In the genomic region with DNA sequence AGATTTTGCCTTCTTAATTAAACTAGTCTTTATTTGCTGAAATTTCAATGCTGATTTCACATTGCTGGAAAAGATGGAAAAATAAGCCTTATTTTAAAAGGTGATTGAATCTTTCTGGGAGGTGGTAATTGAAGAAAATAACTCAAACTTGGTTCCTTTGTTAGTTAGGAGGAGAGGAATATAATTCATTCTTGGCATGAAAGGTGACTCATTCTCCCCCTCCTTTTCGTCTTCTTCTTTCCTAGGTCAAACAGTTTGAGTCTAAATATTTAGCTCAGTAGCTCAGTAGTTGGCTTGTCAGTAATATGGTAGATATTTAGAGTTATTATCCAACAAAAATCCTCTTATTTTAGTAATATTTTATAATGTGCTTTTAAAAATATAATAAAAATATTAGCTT, we compare ENCODE assay signal across 3 cellular contexts.
TF ChIP-seq lines count a peak whose summit lies in the region.

No MANE protein-coding gene starts in this region.

TF ChIP-seq in SK-N-SH, 30 proteins besides CTCF, POLR2A, EP300 and RAD21:
- TF ChIP-seq SIN3A (IDR thresholded peaks at IDR 0.05; ENCODE audit: borderline replicate concordance, low read depth, low read length): no peak
- no peak for TF ChIP-seq RCOR1 (IDR thresholded peaks at IDR 0.05; ENCODE audit: low read length)
- no peak for TF ChIP-seq EZH2phosphoT487 (IDR thresholded peaks at IDR 0.05; ENCODE audit: borderline replicate concordance, low read depth)
- no peak for TF ChIP-seq FOXM1 (IDR thresholded peaks at IDR 0.05; ENCODE audit: low read depth)
- peak; percentile 30; the same call in 1 of the 2 replicates for TF ChIP-seq FOSL2 (IDR thresholded peaks at IDR 0.05; ENCODE audit: borderline replicate concordance, low read depth)
- TF ChIP-seq JUND (IDR thresholded peaks at IDR 0.05): peak; percentile 46; the same call in 1 of the 2 replicates
- TF ChIP-seq, protein P1, sequence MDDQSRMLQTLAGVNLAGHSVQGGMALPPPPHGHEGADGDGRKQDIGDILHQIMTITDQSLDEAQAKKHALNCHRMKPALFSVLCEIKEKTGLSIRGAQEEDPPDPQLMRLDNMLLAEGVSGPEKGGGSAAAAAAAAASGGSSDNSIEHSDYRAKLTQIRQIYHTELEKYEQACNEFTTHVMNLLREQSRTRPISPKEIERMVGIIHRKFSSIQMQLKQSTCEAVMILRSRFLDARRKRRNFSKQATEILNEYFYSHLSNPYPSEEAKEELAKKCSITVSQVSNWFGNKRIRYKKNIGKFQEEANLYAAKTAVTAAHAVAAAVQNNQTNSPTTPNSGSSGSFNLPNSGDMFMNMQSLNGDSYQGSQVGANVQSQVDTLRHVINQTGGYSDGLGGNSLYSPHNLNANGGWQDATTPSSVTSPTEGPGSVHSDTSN (IDR thresholded peaks at IDR 0.05): peak; percentile 70
TF ChIP-seq in SK-N-SH: peak in this region for 3.

TF ChIP-seq in SK-N-SH treated with all-trans-retinoic acid at 6 μM for 48 hours, 23 proteins besides CTCF, POLR2A, EP300 and RAD21:
- TF ChIP-seq RARB (CRISPR knock-in tag; IDR thresholded peaks at IDR 0.05) (no peak), ZNF70 (CRISPR knock-in tag; IDR thresholded peaks at IDR 0.05) (no peak), PPARA (CRISPR knock-in tag; IDR thresholded peaks at IDR 0.05; ENCODE audit: borderline replicate concordance) (no peak), ZFP30 (CRISPR knock-in tag; IDR thresholded peaks at IDR 0.05) (no peak), TCF4 (CRISPR knock-in tag; IDR thresholded peaks at IDR 0.05; ENCODE audit: borderline replicate concordance) (no peak), CSDC2 (CRISPR knock-in tag; IDR thresholded peaks at IDR 0.05) (no peak), ZC3H10 (CRISPR knock-in tag; IDR thresholded peaks at IDR 0.05) (no peak), ESRRG (CRISPR knock-in tag; IDR thresholded peaks at IDR 0.05) (no peak), ZFP3 (CRISPR knock-in tag; IDR thresholded peaks at IDR 0.05) (no peak)
- TF ChIP-seq, protein P2, sequence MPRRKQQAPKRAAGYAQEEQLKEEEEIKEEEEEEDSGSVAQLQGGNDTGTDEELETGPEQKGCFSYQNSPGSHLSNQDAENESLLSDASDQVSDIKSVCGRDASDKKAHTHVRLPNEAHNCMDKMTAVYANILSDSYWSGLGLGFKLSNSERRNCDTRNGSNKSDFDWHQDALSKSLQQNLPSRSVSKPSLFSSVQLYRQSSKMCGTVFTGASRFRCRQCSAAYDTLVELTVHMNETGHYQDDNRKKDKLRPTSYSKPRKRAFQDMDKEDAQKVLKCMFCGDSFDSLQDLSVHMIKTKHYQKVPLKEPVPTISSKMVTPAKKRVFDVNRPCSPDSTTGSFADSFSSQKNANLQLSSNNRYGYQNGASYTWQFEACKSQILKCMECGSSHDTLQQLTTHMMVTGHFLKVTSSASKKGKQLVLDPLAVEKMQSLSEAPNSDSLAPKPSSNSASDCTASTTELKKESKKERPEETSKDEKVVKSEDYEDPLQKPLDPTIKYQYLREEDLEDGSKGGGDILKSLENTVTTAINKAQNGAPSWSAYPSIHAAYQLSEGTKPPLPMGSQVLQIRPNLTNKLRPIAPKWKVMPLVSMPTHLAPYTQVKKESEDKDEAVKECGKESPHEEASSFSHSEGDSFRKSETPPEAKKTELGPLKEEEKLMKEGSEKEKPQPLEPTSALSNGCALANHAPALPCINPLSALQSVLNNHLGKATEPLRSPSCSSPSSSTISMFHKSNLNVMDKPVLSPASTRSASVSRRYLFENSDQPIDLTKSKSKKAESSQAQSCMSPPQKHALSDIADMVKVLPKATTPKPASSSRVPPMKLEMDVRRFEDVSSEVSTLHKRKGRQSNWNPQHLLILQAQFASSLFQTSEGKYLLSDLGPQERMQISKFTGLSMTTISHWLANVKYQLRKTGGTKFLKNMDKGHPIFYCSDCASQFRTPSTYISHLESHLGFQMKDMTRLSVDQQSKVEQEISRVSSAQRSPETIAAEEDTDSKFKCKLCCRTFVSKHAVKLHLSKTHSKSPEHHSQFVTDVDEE (CRISPR knock-in tag; IDR thresholded peaks at IDR 0.05): no peak
- TF ChIP-seq, protein P3, sequence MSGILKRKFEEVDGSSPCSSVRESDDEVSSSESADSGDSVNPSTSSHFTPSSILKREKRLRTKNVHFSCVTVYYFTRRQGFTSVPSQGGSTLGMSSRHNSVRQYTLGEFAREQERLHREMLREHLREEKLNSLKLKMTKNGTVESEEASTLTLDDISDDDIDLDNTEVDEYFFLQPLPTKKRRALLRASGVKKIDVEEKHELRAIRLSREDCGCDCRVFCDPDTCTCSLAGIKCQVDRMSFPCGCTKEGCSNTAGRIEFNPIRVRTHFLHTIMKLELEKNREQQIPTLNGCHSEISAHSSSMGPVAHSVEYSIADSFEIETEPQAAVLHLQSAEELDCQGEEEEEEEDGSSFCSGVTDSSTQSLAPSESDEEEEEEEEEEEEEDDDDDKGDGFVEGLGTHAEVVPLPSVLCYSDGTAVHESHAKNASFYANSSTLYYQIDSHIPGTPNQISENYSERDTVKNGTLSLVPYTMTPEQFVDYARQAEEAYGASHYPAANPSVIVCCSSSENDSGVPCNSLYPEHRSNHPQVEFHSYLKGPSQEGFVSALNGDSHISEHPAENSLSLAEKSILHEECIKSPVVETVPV (CRISPR knock-in tag; IDR thresholded peaks at IDR 0.05): no peak
- TF ChIP-seq, protein P4, sequence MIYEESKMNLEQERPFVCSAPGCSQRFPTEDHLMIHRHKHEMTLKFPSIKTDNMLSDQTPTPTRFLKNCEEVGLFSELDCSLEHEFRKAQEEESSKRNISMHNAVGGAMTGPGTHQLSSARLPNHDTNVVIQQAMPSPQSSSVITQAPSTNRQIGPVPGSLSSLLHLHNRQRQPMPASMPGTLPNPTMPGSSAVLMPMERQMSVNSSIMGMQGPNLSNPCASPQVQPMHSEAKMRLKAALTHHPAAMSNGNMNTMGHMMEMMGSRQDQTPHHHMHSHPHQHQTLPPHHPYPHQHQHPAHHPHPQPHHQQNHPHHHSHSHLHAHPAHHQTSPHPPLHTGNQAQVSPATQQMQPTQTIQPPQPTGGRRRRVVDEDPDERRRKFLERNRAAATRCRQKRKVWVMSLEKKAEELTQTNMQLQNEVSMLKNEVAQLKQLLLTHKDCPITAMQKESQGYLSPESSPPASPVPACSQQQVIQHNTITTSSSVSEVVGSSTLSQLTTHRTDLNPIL (CRISPR knock-in tag; IDR thresholded peaks at IDR 0.05; ENCODE audit: low read depth): no peak

TF ChIP-seq in K562, 482 proteins besides CTCF, POLR2A, EP300 and RAD21:
- TF ChIP-seq POLR2B (IDR thresholded peaks at IDR 0.05; ENCODE audit: low read depth, partially characterized antibody) (no peak), E2F3 (CRISPR knock-in tag; IDR thresholded peaks at IDR 0.05) (no peak), PHF8 (IDR thresholded peaks at IDR 0.05; ENCODE audit: borderline replicate concordance, low read length) (no peak), STAT5A (IDR thresholded peaks at IDR 0.05; ENCODE audit: borderline replicate concordance, low read length) (no peak), RFX7 (CRISPR knock-in tag; IDR thresholded peaks at IDR 0.05) (no peak), JUND (IDR thresholded peaks at IDR 0.05; ENCODE audit: borderline replicate concordance, low read depth, low read length) (peak; percentile 60; the same call in 1 of the 2 replicates), JUND (tag; IDR thresholded peaks at IDR 0.05; ENCODE audit: borderline replicate concordance, low read depth, low read length) (peak; percentile 44; the same call in 1 of the 3 replicates), FOSL1 (tag; conservative IDR thresholded peaks at IDR 0.05) (0 out of 2 replicates have a peak, but pooled peaks have one; percentile 30), TAF1 (IDR thresholded peaks at IDR 0.05; ENCODE audit: control insufficient read depth, extremely low read depth, insufficient read depth, low read length, severe bottlenecking) (no peak), MEIS2 (IDR thresholded peaks at IDR 0.05; ENCODE audit: partially characterized antibody) (peak; percentile 84), ZNF445 (CRISPR knock-in tag; IDR thresholded peaks at IDR 0.05; ENCODE audit: low read depth) (no peak)
- TF ChIP-seq, protein P5, sequence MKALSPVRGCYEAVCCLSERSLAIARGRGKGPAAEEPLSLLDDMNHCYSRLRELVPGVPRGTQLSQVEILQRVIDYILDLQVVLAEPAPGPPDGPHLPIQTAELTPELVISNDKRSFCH (CRISPR knock-in tag; IDR thresholded peaks at IDR 0.05): no peak
- TF ChIP-seq, protein P5 (tag; IDR thresholded peaks at IDR 0.05): no peak
- TF ChIP-seq, protein P6, sequence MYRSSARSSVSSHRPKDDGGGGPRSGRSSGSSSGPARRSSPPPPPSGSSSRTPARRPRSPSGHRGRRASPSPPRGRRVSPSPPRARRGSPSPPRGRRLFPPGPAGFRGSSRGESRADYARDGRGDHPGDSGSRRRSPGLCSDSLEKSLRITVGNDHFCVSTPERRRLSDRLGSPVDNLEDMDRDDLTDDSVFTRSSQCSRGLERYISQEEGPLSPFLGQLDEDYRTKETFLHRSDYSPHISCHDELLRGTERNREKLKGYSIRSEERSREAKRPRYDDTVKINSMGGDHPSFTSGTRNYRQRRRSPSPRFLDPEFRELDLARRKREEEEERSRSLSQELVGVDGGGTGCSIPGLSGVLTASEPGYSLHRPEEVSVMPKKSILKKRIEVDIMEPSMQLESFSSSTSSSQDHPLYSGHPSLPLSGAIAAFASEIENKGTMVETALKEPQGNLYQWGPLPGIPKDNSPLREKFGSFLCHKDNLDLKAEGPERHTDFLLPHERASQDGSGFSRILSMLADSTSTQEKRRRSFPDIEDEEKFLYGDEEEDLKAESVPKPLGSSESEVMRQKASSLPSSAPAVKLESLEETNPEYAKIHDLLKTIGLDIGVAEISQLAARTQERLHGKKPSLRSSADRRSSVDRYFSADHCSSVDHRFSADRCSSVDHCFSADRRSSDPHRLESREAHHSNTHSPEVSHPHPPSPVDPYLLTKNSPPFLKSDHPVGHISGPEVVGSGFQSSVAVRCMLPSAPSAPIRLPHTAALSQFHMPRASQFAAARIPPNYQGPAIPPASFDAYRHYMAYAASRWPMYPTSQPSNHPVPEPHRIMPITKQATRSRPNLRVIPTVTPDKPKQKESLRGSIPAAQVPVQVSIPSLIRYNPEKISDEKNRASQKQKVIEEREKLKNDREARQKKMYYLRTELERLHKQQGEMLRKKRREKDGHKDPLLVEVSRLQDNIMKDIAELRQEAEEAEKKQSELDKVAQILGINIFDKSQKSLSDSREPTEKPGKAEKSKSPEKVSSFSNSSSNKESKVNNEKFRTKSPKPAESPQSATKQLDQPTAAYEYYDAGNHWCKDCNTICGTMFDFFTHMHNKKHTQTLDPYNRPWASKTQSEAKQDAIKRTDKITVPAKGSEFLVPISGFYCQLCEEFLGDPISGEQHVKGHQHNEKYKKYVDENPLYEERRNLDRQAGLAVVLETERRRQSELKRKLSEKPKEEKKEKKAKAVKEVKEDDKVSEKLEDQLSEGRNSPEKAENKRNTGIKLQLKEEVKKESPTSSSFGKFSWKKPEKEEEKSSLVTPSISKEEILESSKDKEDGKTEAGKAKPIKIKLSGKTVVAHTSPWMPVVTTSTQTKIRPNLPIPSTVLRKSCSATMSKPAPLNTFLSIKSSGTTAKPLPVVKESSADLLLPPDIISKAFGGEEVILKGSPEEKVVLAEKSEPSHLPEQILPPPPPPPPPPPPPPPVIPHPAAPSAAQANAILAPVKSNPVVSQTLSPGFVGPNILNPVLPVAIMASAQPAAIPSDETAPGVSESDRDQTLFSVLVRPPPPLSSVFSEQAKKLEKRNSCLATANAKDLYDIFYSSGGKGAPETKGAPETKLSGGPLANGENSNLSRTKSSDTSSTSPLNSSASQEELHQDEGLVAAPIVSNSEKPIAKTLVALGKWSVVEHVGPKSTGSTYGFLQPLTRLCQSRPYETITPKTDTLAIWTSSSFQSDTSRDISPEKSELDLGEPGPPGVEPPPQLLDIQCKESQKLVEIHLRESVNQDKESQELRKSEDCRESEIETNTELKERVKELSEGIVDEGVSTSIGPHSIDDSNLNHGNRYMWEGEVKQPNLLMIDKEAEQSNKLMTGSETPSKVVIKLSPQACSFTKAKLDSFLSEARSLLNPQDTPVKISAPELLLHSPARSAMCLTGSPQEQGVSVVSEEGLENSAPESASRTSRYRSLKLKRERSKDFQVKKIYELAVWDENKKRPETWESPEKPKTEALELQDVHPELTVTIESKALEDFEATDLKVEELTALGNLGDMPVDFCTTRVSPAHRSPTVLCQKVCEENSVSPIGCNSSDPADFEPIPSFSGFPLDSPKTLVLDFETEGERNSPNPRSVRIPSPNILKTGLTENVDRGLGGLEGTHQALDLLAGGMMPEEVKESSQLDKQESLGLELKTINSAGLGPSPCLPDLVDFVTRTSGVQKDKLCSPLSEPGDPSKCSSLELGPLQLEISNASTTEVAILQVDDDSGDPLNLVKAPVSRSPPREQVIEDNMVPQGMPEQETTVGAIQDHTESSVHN (IDR thresholded peaks at IDR 0.05; ENCODE audit: borderline replicate concordance in 1 of 2, low read depth in 1 of 2): no peak
- TF ChIP-seq, protein P7, sequence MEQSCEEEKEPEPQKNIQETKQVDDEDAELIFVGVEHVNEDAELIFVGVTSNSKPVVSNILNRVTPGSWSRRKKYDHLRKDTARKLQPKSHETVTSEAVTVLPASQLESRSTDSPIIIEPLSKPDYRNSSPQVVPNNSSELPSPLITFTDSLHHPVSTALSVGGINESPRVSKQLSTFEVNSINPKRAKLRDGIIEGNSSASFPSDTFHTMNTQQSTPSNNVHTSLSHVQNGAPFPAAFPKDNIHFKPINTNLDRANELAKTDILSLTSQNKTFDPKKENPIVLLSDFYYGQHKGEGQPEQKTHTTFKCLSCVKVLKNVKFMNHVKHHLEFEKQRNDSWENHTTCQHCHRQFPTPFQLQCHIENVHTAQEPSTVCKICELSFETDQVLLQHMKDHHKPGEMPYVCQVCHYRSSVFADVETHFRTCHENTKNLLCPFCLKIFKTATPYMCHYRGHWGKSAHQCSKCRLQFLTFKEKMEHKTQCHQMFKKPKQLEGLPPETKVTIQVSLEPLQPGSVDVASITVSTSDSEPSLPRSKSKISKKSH (CRISPR knock-in tag; IDR thresholded peaks at IDR 0.05): no peak
- TF ChIP-seq, protein P8, sequence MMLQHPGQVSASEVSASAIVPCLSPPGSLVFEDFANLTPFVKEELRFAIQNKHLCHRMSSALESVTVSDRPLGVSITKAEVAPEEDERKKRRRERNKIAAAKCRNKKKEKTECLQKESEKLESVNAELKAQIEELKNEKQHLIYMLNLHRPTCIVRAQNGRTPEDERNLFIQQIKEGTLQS (IDR thresholded peaks at IDR 0.05): peak; percentile 34; the same call in 1 of the 2 replicates
- TF ChIP-seq, protein P8 (CRISPR knock-in tag; conservative IDR thresholded peaks at IDR 0.05): no peak
- TF ChIP-seq, protein P9, sequence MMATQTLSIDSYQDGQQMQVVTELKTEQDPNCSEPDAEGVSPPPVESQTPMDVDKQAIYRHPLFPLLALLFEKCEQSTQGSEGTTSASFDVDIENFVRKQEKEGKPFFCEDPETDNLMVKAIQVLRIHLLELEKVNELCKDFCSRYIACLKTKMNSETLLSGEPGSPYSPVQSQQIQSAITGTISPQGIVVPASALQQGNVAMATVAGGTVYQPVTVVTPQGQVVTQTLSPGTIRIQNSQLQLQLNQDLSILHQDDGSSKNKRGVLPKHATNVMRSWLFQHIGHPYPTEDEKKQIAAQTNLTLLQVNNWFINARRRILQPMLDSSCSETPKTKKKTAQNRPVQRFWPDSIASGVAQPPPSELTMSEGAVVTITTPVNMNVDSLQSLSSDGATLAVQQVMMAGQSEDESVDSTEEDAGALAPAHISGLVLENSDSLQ (IDR thresholded peaks at IDR 0.05): peak; percentile 22; the same call in 1 of the 2 replicates
